In genomic region chr7:100626530-100627237, GRCh38 we compare ENCODE assay signal across 9 cellular contexts. TPM values are rescaled to one million over a fixed set of nuclear protein-coding genes. Genes with fewer than 3 reads are reported as not detected.
DNase-seq lines count a peak whose midpoint lies in the region; FAIRE-seq and TF ChIP-seq lines count a peak whose summit lies in the region.
"Had no signal": no experiment of that assay in that cellular context is flagged by ENCODE, and none has a peak within 500 bp of the region (broad histone marks: within the 10 kb centered on the region; RNA-seq: fewer than 3 reads in every experiment).

No MANE protein-coding gene starts in this region.

- no peak for TF ChIP-seq EP300 in sigmoid colon (IDR thresholded peaks at IDR 0.05)

- H3K4me3 Mint-ChIP-seq in T-helper 1 cell treated with Interleukin-12 subunit alpha and Interleukin-12 subunit beta and Interleukin-4 antibody, amounts not matched to agents 30 μg/mL and 1 μg/mL, for 36 hours: peak overlapping the region; percentile 75

- H3K36me3 Mint-ChIP-seq in T-helper 1 cell treated with Interleukin-12 subunit alpha and Interleukin-12 subunit beta and Interleukin-4 antibody, amounts not matched to agents 30 μg/mL and 1 μg/mL, for 36 hours (ENCODE audit: low read depth): peaks cover 15% of the 10 kb centered on the region

- no peak for FAIRE-seq in D721Med (lab: Jason Lieb, UNC)
- FAIRE-seq: endometrium had no signal

- TF ChIP-seq CTCF in D721Med (IDR thresholded peaks at IDR 0.05; ENCODE audit: insufficient read depth, missing control alignments) (no peak), right atrium auricular region (IDR thresholded peaks at IDR 0.05) (no peak), sigmoid colon (IDR thresholded peaks at IDR 0.05) (no peak)

- no peak overlapping the region for H3K27ac ChIP-seq in right atrium auricular region
- peak overlapping the region in 1 of 4 donors; percentile 19 for H3K27ac ChIP-seq in sigmoid colon

- H3K27me3 ChIP-seq in right atrium auricular region (no peaks in the 10 kb centered on the region), sigmoid colon (peaks cover 0 to 15% (median 10%) of the 10 kb centered on the region in 3 donors)

- peak; percentile 100 for DNase-seq in D721Med (ENCODE audit: insufficient read length, low spot score)
- DNase-seq in H4 (ENCODE audit: low spot score): peak; percentile 78
- DNase-seq in NCI-H1048 (lab: John Stamatoyannopoulos, UW): peak; percentile 44
- DNase-seq in amygdala (lab: John Stamatoyannopoulos, UW): peak in 44 of 56 donors; percentile 5 to 72 (median 45)
- DNase-seq in right atrium auricular region (ENCODE audit: low spot score): peak; percentile 83
- peak; percentile 93 for DNase-seq in sigmoid colon
- DNase-seq in NCI-H2171 (lab: John Stamatoyannopoulos, UW): no peak

- peaks cover 44% of the 10 kb centered on the region for H3K4me1 Mint-ChIP-seq in T-helper 1 cell treated with Interleukin-12 subunit alpha and Interleukin-12 subunit beta and Interleukin-4 antibody, amounts not matched to agents 30 μg/mL and 1 μg/mL, for 36 hours (ENCODE audit: low read depth)

- intact Hi-C loops in sigmoid colon (cut with DNase I): loop anchor here (5.0 kb wide), 1 partner anchor 46 kb away; the partner anchor contains the start of gene GNB2

- H3K4me3 ChIP-seq in right atrium auricular region (peak overlapping the region; percentile 20 to 34), sigmoid colon (peak overlapping the region; percentile 5 to 41 (median 26))

- peak overlapping the region; percentile 79 for H3K27ac Mint-ChIP-seq in T-helper 1 cell treated with Interleukin-12 subunit alpha and Interleukin-12 subunit beta and Interleukin-4 antibody, amounts not matched to agents 30 μg/mL and 1 μg/mL, for 36 hours

- H3K27me3 Mint-ChIP-seq in T-helper 1 cell treated with Interleukin-12 subunit alpha and Interleukin-12 subunit beta and Interleukin-4 antibody, amounts not matched to agents 30 μg/mL and 1 μg/mL, for 36 hours (ENCODE audit: low read depth): no peaks in the 10 kb centered on the region

- WGBS in sigmoid colon, 2 donors: 4 to 5% methylated on average over 37 of the region's 37 CpGs

- H3K36me3 ChIP-seq in right atrium auricular region (no peaks in the 10 kb centered on the region), sigmoid colon (no peaks in the 10 kb centered on the region)

- peaks cover 0 to 9% of the 10 kb centered on the region in 2 donors for H3K4me1 ChIP-seq in right atrium auricular region
- peaks cover 0 to 13% (median 11%) of the 10 kb centered on the region in 4 donors for H3K4me1 ChIP-seq in sigmoid colon

- TF ChIP-seq POLR2A in sigmoid colon (IDR thresholded peaks at IDR 0.05): no peak

- no peaks in the 10 kb centered on the region for H3K9me3 Mint-ChIP-seq in T-helper 1 cell treated with Interleukin-12 subunit alpha and Interleukin-12 subunit beta and Interleukin-4 antibody, amounts not matched to agents 30 μg/mL and 1 μg/mL, for 36 hours

- H3K9me3 ChIP-seq in right atrium auricular region (no peaks in the 10 kb centered on the region), sigmoid colon (no peaks in the 10 kb centered on the region)

RNA-seq across cellular contexts. Expression of gene MOSPD3, which starts 14.3 kb away (rescaled TPM):
- total RNA-seq in H4 (2014; rRNA removed; shearing (Covaris generic)): 10.1 and 18.5 TPM in 2 replicates
- total RNA-seq in right atrium auricular region (10 to 100 TPM; 11.8 to 13.5 TPM), sigmoid colon (10 to 100 TPM in 3 of 4 donors, 1 to 10 TPM in 1; 8.0 to 16.4 (median 12.0) TPM)
- polyA plus RNA-seq in sigmoid colon: 10 to 100 TPM; 18.0 to 19.2 (median 18.7) TPM

RNA-seq across cellular contexts. Expression of gene TFR2, which starts 14.7 kb away (rescaled TPM):
- total RNA-seq in H4 (2014; rRNA removed; shearing (Covaris generic)): 0.25 TPM in 1 of 2 replicates, not detected in the other
- total RNA-seq in right atrium auricular region: under 1 TPM in 1 of 2 donors, not detected in 1; 0.19 TPM
- total RNA-seq in sigmoid colon: under 1 TPM in 1 of 4 donors, not detected in 3; 0.71 TPM
- polyA plus RNA-seq in sigmoid colon: 1 to 10 TPM in 1 of 3 donors, not detected in 2; 2.2 TPM

RNA-seq across cellular contexts. Expression of gene PCOLCE, which starts 24.5 kb away (rescaled TPM):
- total RNA-seq in H4 (2014; rRNA removed; shearing (Covaris generic)): 123 and 180 TPM in 2 replicates
- total RNA-seq in right atrium auricular region (10 to 100 TPM; 25.4 to 39.0 TPM), sigmoid colon (10 to 100 TPM; 14.3 to 76.4 (median 21.4) TPM)
- polyA plus RNA-seq in sigmoid colon: 10 to 100 TPM in 2 of 3 donors, 1 to 10 TPM in 1; 2.3 to 36.7 (median 10.8) TPM

RNA-seq across cellular contexts. Expression of gene ACTL6B, which starts 29.6 kb away (rescaled TPM):
- total RNA-seq in H4 (2014; rRNA removed; shearing (Covaris generic)): not detected in 2 replicates
- total RNA-seq in right atrium auricular region (not detected), sigmoid colon (under 1 TPM in 2 of 4 donors, not detected in 2; 0.68 to 0.71 TPM)
- polyA plus RNA-seq in sigmoid colon: under 1 TPM in 1 of 3 donors, not detected in 2; 0.58 TPM

RNA-seq across cellular contexts. Expression of gene FBXO24, which starts 40.6 kb away (rescaled TPM):
- 0.15 TPM in 1 of 2 replicates, not detected in the other for total RNA-seq in H4 (2014; rRNA removed; shearing (Covaris generic))
- total RNA-seq in right atrium auricular region (under 1 TPM in 1 of 2 donors, not detected in 1; 0.20 TPM), sigmoid colon (1 to 10 TPM in 1 of 4 donors, under 1 TPM in 2, not detected in 1; 0.27 to 2.8 (median 0.71) TPM)
- polyA plus RNA-seq in sigmoid colon: 1 to 10 TPM in 1 of 3 donors, under 1 TPM in 2; 0.46 to 1.2 (median 0.95) TPM
